24 cellular contexts compared by ENCODE assay signal in genomic region chr10:12338981-12339380, GRCh38.
"Had no signal": no experiment of that assay in that cellular context is flagged by ENCODE, and none has a peak within 500 bp of the region (broad histone marks: within the 10 kb centered on the region; RNA-seq: fewer than 3 reads in every experiment).

No MANE protein-coding gene starts in this region.

- FAIRE-seq: islet of Langerhans, pancreas, small intestine had no signal

- H3K27me3 ChIP-seq: colonic mucosa, esophagus muscularis mucosa, heart right ventricle, left lung, pancreas, right lobe of liver, suprapubic skin, transverse colon had no signal

- H3K36me3 Mint-ChIP-seq: natural killer cell had no signal

- H3K4me1 ChIP-seq: colonic mucosa, foreskin keratinocyte had no signal

- H3K9me3 ChIP-seq: colonic mucosa, left lung, neutrophil, pancreas, right lobe of liver, suprapubic skin, transverse colon had no signal

- H3K27ac Mint-ChIP-seq: dendritic cell treated with granulocyte-macrophage colony-stimulating factor and Interleukin-4, amounts not matched to agents 40 ng/mL and 50 ng/mL, for 4 days; endodermal cell; natural killer cell; stimulated activated naive B cell treated with anti-CD40 and anti-IgM and Interleukin-4, amounts not matched to agents 10 μg/mL and 1 μg/mL and 100 μg/mL, for 72 hours; stimulated activated naive CD8-positive, alpha-beta T cell treated with anti-CD3 and anti-CD28 coated beads, Interleukin-15, Interleukin-2, amounts not matched to agents 100 ng/mL and 50 ng/mL, for 24 hours had no signal

- H3K27ac ChIP-seq: colonic mucosa, esophagus muscularis mucosa, foreskin keratinocyte, heart right ventricle, left lung, neutrophil, pancreas, right lobe of liver, suprapubic skin, transverse colon had no signal

- DNase-seq: colonic mucosa; effector CD8-positive, alpha-beta T cell; endodermal cell; foreskin keratinocyte; glutamatergic neuron; heart right ventricle; hippocampal formation; left cardiac atrium; left lung; natural killer cell; pancreas; right lobe of liver; small intestine; stimulated activated CD4-positive, alpha-beta T cell treated with anti-CD3 and anti-CD28 coated beads, Interleukin-15, amount 100 ng/mL, for 24 hours; stimulated activated CD4-positive, alpha-beta T cell treated with anti-CD3 and anti-CD28 coated beads, Interleukin-2, amount 100 ng/mL, for 48 hours; stimulated activated naive B cell treated with anti-CD40 and anti-IgM and Interleukin-4, amounts not matched to agents 10 μg/mL and 1 μg/mL and 100 μg/mL, for 72 hours; transverse colon had no signal

- H3K27me3 Mint-ChIP-seq: stimulated activated naive B cell treated with anti-CD40 and anti-IgM and Interleukin-4, amounts not matched to agents 10 μg/mL and 1 μg/mL and 100 μg/mL, for 72 hours; stimulated activated naive CD8-positive, alpha-beta T cell treated with anti-CD3 and anti-CD28 coated beads, Interleukin-15, Interleukin-2, amounts not matched to agents 100 ng/mL and 50 ng/mL, for 24 hours had no signal

- H3K4me3 ChIP-seq: colonic mucosa, esophagus muscularis mucosa, heart right ventricle, left lung, pancreas, right lobe of liver, suprapubic skin, transverse colon had no signal

- H3K4me3 Mint-ChIP-seq: dendritic cell treated with granulocyte-macrophage colony-stimulating factor and Interleukin-4, amounts not matched to agents 40 ng/mL and 50 ng/mL, for 4 days; endodermal cell; natural killer cell; neural crest cell; stimulated activated naive B cell treated with anti-CD40 and anti-IgM and Interleukin-4, amounts not matched to agents 10 μg/mL and 1 μg/mL and 100 μg/mL, for 72 hours; stimulated activated naive CD8-positive, alpha-beta T cell treated with anti-CD3 and anti-CD28 coated beads, Interleukin-15, Interleukin-2, amounts not matched to agents 100 ng/mL and 50 ng/mL, for 24 hours had no signal

- H3K36me3 ChIP-seq: colonic mucosa, esophagus muscularis mucosa, heart right ventricle, left lung, neutrophil, pancreas, right lobe of liver, suprapubic skin, transverse colon had no signal

- H3K9me3 Mint-ChIP-seq: dendritic cell treated with granulocyte-macrophage colony-stimulating factor and Interleukin-4, amounts not matched to agents 40 ng/mL and 50 ng/mL, for 4 days; endodermal cell; natural killer cell; neural crest cell; stimulated activated naive CD8-positive, alpha-beta T cell treated with anti-CD3 and anti-CD28 coated beads, Interleukin-15, Interleukin-2, amounts not matched to agents 100 ng/mL and 50 ng/mL, for 24 hours had no signal
